Comparison of ENCODE assay signal across 1 cellular context in the genomic region with DNA sequence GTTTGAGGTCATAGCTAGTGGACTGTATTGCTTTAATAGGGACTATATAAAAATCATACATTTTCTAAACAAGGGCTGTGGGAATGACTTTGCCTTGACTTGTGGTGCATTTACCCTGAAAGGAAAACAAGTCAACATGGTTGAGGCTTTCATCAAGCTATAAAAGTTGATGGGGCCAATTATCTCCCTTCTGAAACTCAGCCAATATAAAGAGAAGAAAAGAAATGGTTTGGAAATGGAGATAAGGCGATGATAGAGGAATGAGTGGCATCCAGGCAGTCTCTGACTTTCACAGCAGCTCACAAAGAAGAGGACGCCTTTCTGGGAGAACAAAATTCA.
A peak's percentile ranks its signal among the peaks of the same experiment; 100 is the strongest.
TF ChIP-seq lines count a peak whose summit lies in the region.

No MANE protein-coding gene starts in this region.

TF ChIP-seq in HEK293, 187 proteins besides CTCF, POLR2A, EP300 and RAD21 (continued from another document):
- peak; percentile 59; the same call in 1 of the 2 replicates for TF ChIP-seq ZNF488 (tag by site-specific recombination; IDR thresholded peaks at IDR 0.05)
- no peak for TF ChIP-seq KLF16 (tag by site-specific recombination; IDR thresholded peaks at IDR 0.05)
- TF ChIP-seq, protein P1, sequence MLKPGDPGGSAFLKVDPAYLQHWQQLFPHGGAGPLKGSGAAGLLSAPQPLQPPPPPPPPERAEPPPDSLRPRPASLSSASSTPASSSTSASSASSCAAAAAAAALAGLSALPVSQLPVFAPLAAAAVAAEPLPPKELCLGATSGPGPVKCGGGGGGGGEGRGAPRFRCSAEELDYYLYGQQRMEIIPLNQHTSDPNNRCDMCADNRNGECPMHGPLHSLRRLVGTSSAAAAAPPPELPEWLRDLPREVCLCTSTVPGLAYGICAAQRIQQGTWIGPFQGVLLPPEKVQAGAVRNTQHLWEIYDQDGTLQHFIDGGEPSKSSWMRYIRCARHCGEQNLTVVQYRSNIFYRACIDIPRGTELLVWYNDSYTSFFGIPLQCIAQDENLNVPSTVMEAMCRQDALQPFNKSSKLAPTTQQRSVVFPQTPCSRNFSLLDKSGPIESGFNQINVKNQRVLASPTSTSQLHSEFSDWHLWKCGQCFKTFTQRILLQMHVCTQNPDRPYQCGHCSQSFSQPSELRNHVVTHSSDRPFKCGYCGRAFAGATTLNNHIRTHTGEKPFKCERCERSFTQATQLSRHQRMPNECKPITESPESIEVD (tag by site-specific recombination; IDR thresholded peaks at IDR 0.05), result peak; percentile 95
- peak; percentile 94 for TF ChIP-seq ZNF843 (tag by site-specific recombination; IDR thresholded peaks at IDR 0.05)
- TF ChIP-seq GLIS1 (tag by site-specific recombination; IDR thresholded peaks at IDR 0.05), result peak; percentile 42; the same call in 1 of the 2 replicates
- TF ChIP-seq BCL11A (tag by site-specific recombination; IDR thresholded peaks at IDR 0.05; ENCODE audit: low read depth), result peak; percentile 85
- no peak for TF ChIP-seq ZNF23 (tag by site-specific recombination; IDR thresholded peaks at IDR 0.05; ENCODE audit: borderline replicate concordance)
- TF ChIP-seq ZBTB44 (tag by site-specific recombination; IDR thresholded peaks at IDR 0.05), result peak; percentile 89
- TF ChIP-seq WT1 (tag by site-specific recombination; IDR thresholded peaks at IDR 0.05), result peak; percentile 96
- no peak for TF ChIP-seq ZNF132 (tag by site-specific recombination; IDR thresholded peaks at IDR 0.05; ENCODE audit: borderline replicate concordance)
- peak; percentile 80 for TF ChIP-seq ZXDB (tag by site-specific recombination; IDR thresholded peaks at IDR 0.05)
- 0 out of 2 replicates have a peak, but pooled peaks have one; percentile 32 for TF ChIP-seq ZNF596 (tag by site-specific recombination; IDR thresholded peaks at IDR 0.05)
- TF ChIP-seq ZSCAN30 (tag by site-specific recombination; IDR thresholded peaks at IDR 0.05), result peak; percentile 72
- TF ChIP-seq ZNF175 (tag by site-specific recombination; IDR thresholded peaks at IDR 0.05), result no peak
- peak; percentile 59; the same call in 1 of the 2 replicates for TF ChIP-seq ZBTB6 (tag by site-specific recombination; IDR thresholded peaks at IDR 0.05)
- peak; percentile 92 for TF ChIP-seq ZNF580 (tag by site-specific recombination; IDR thresholded peaks at IDR 0.05)
- TF ChIP-seq GFI1B (tag by site-specific recombination; IDR thresholded peaks at IDR 0.05), result peak; percentile 57; the same call in 1 of the 2 replicates
- TF ChIP-seq ZSCAN23 (tag by site-specific recombination; IDR thresholded peaks at IDR 0.05), result 0 out of 2 replicates have a peak, but pooled peaks have one; percentile 18
- 0 out of 2 replicates have a peak, but pooled peaks have one; percentile 26 for TF ChIP-seq ZBTB17 (tag by site-specific recombination; IDR thresholded peaks at IDR 0.05)
- TF ChIP-seq KLF10 (tag by site-specific recombination; IDR thresholded peaks at IDR 0.05), result peak; percentile 67; the same call in 1 of the 2 replicates
- TF ChIP-seq ZNF18 (tag by site-specific recombination; IDR thresholded peaks at IDR 0.05), result peak; percentile 60
- TF ChIP-seq TSHZ1 (tag by site-specific recombination; IDR thresholded peaks at IDR 0.05; ENCODE audit: borderline replicate concordance), result peak; percentile 91
TF ChIP-seq in HEK293: peak in this region for 35.
